In the genomic region with DNA sequence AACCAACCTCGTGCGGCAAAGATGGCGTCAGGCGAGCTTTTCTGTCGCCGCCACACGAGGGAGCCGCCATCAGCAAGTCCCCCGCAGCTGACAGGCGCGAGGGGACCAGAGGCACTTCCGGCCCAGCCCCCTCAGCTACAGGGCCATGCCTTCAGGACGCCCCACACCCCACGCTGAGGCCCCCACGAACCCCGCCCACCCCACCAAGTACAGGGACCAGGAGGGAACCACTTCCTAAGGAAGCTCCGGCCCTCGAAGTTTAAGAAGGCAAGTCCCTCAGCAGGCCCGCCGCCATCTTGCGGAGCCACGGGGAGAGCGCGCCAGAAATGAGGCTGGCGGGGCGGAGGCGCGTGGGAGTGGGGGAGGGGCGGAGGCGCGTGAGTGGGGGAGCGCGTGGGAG, we compare ENCODE assay signal across 34 cellular contexts. TPM values are rescaled to one million over a fixed set of nuclear protein-coding genes. Genes with fewer than 3 reads are reported as not detected.
"Had no signal": no experiment of that assay in that cellular context is flagged by ENCODE, and none has a peak within 500 bp of the region (broad histone marks: within the 10 kb centered on the region; RNA-seq: fewer than 3 reads in every experiment).

No MANE protein-coding gene starts in this region.

- H3K27ac Mint-ChIP-seq: activated CD4-positive, alpha-beta T cell treated with anti-CD3 and anti-CD28 coated beads, Interleukin-2, amount 10 ng/mL, durations not matched to agents 7 days and 5 days; activated CD8-positive, alpha-beta memory T cell treated with anti-CD3 and anti-CD28 coated beads, Interleukin-2, amount 10 ng/mL, durations not matched to agents 7 days and 5 days; activated CD8-positive, alpha-beta T cell treated with anti-CD3 and anti-CD28 coated beads for 36 hours; activated naive CD4-positive, alpha-beta T cell treated with anti-CD3 and anti-CD28 coated beads, Interleukin-2, amount 50 U/mL, for 72 hours; brain; immature natural killer cell; mesothelial cell of epicardium; neural progenitor cell; stimulated activated effector memory CD8-positive, alpha-beta T cell treated with anti-CD3 and anti-CD28 coated beads, Interleukin-12 subunit alpha, Interleukin-12 subunit beta, amount 100 ng/mL, for 72 hours; stimulated activated naive CD8-positive, alpha-beta T cell treated with anti-CD3 and anti-CD28 coated beads, Interleukin-15, amount 100 ng/mL, for 72 hours had no signal

- H3K9ac ChIP-seq: neural progenitor cell had no signal

- H3K4me1 ChIP-seq: prostate gland, right atrium auricular region, uterus had no signal

- H3K4me2 ChIP-seq: neural progenitor cell had no signal

- H3K27ac ChIP-seq: heart right ventricle, left ventricle myocardium inferior, neural progenitor cell, prostate gland, right atrium auricular region, suprapubic skin, transverse colon, uterus had no signal

- H3K27me3 Mint-ChIP-seq: activated CD8-positive, alpha-beta T cell treated with anti-CD3 and anti-CD28 coated beads for 36 hours had no signal

- H3K4me3 ChIP-seq: heart right ventricle, left ventricle myocardium inferior, neural progenitor cell, prostate gland, right atrium auricular region, suprapubic skin, transverse colon, uterus had no signal

- H3K4me1 Mint-ChIP-seq: mesothelial cell of epicardium; neural progenitor cell; stimulated activated effector memory CD8-positive, alpha-beta T cell treated with anti-CD3 and anti-CD28 coated beads, Interleukin-12 subunit alpha, Interleukin-12 subunit beta, amount 100 ng/mL, for 72 hours; stimulated activated naive CD8-positive, alpha-beta T cell treated with anti-CD3 and anti-CD28 coated beads, Interleukin-15, amount 100 ng/mL, for 72 hours had no signal

- ATAC-seq: activated CD8-positive, alpha-beta memory T cell treated with anti-CD3 and anti-CD28 coated beads, Interleukin-2, amount 10 ng/mL, durations not matched to agents 7 days and 5 days; activated CD8-positive, alpha-beta T cell treated with anti-CD3 and anti-CD28 coated beads for 36 hours; activated naive CD4-positive, alpha-beta T cell treated with anti-CD3 and anti-CD28 coated beads, Interleukin-2, amount 50 U/mL, for 72 hours; naive thymus-derived CD8-positive, alpha-beta T cell; stimulated activated effector memory CD8-positive, alpha-beta T cell treated with anti-CD3 and anti-CD28 coated beads, Interleukin-12 subunit alpha, Interleukin-12 subunit beta, amount 100 ng/mL, for 72 hours had no signal

- H3K27me3 ChIP-seq: heart right ventricle, neural progenitor cell, right atrium auricular region, suprapubic skin, transverse colon, uterus had no signal

- H3K9me3 ChIP-seq: left ventricle myocardium inferior, prostate gland, right atrium auricular region, suprapubic skin, transverse colon, uterus had no signal

- H3K4me3 Mint-ChIP-seq: activated CD4-positive, alpha-beta T cell treated with anti-CD3 and anti-CD28 coated beads, Interleukin-2, amount 10 ng/mL, durations not matched to agents 7 days and 5 days; activated CD8-positive, alpha-beta memory T cell treated with anti-CD3 and anti-CD28 coated beads, Interleukin-2, amount 10 ng/mL, durations not matched to agents 7 days and 5 days; activated CD8-positive, alpha-beta T cell treated with anti-CD3 and anti-CD28 coated beads for 36 hours; brain; immature natural killer cell; mesothelial cell of epicardium; naive thymus-derived CD8-positive, alpha-beta T cell; neural progenitor cell; stimulated activated effector memory CD8-positive, alpha-beta T cell treated with anti-CD3 and anti-CD28 coated beads, Interleukin-12 subunit alpha, Interleukin-12 subunit beta, amount 100 ng/mL, for 72 hours; stimulated activated naive CD8-positive, alpha-beta T cell treated with anti-CD3 and anti-CD28 coated beads, Interleukin-15, amount 100 ng/mL, for 72 hours had no signal

- DNase-seq: activated CD4-positive, alpha-beta T cell treated with anti-CD3 and anti-CD28 coated beads, Interleukin-2, amount 10 ng/mL, durations not matched to agents 7 days and 5 days; activated CD4-positive, CD25-positive, alpha-beta regulatory T cell treated with anti-CD3 and anti-CD28 coated beads, Interleukin-2, amount 50 U/mL, for 72 hours; activated CD8-positive, alpha-beta memory T cell treated with anti-CD3 and anti-CD28 coated beads, Interleukin-2, amount 10 ng/mL, durations not matched to agents 7 days and 5 days; activated CD8-positive, alpha-beta T cell treated with anti-CD3 and anti-CD28 coated beads for 36 hours; activated effector memory CD4-positive, alpha-beta T cell treated with anti-CD3 and anti-CD28 coated beads, Interleukin-2, amount 50 U/mL, for 16 hours; activated T-cell treated with anti-CD3 and anti-CD28 coated beads for 4 hours; dermis blood vessel endothelial cell; effector CD8-positive, alpha-beta T cell; erythroblast; foreskin fibroblast; heart right ventricle; immature natural killer cell; kidney glomerular epithelial cell; left ventricle myocardium inferior; naive thymus-derived CD8-positive, alpha-beta T cell; small intestine; stimulated activated CD4-positive, alpha-beta T cell treated with anti-CD3 and anti-CD28 coated beads, Interleukin-2, amount 100 ng/mL, for 24 hours; stimulated activated naive CD8-positive, alpha-beta T cell treated with anti-CD3 and anti-CD28 coated beads, Interleukin-15, amount 100 ng/mL, for 72 hours; transverse colon; uterus had no signal

- H3K36me3 Mint-ChIP-seq: activated naive CD4-positive, alpha-beta T cell treated with anti-CD3 and anti-CD28 coated beads, Interleukin-2, amount 50 U/mL, for 72 hours; brain; immature natural killer cell; mesothelial cell of epicardium; naive thymus-derived CD8-positive, alpha-beta T cell; neural progenitor cell; stimulated activated effector memory CD8-positive, alpha-beta T cell treated with anti-CD3 and anti-CD28 coated beads, Interleukin-12 subunit alpha, Interleukin-12 subunit beta, amount 100 ng/mL, for 72 hours had no signal

- H3K36me3 ChIP-seq: heart right ventricle, left ventricle myocardium inferior, neural progenitor cell, prostate gland, right atrium auricular region, suprapubic skin, transverse colon, uterus had no signal

- H3K9me3 Mint-ChIP-seq: activated CD4-positive, alpha-beta T cell treated with anti-CD3 and anti-CD28 coated beads, Interleukin-2, amount 10 ng/mL, durations not matched to agents 7 days and 5 days; activated CD8-positive, alpha-beta T cell treated with anti-CD3 and anti-CD28 coated beads for 36 hours; activated naive CD4-positive, alpha-beta T cell treated with anti-CD3 and anti-CD28 coated beads, Interleukin-2, amount 50 U/mL, for 72 hours; immature natural killer cell; mesothelial cell of epicardium; neural progenitor cell; stimulated activated effector memory CD8-positive, alpha-beta T cell treated with anti-CD3 and anti-CD28 coated beads, Interleukin-12 subunit alpha, Interleukin-12 subunit beta, amount 100 ng/mL, for 72 hours had no signal

- H2AFZ ChIP-seq: neural progenitor cell had no signal

RNA-seq across cellular contexts. Expression of a gene that starts 0.8 kb away (rescaled TPM):
- total RNA-seq: activated CD4-positive, alpha-beta T cell treated with anti-CD3 and anti-CD28 coated beads, Interleukin-2, amount 10 ng/mL, durations not matched to agents 7 days and 5 days; activated CD8-positive, alpha-beta T cell treated with anti-CD3 and anti-CD28 coated beads for 36 hours; activated naive CD4-positive, alpha-beta T cell treated with anti-CD3 and anti-CD28 coated beads, Interleukin-2, amount 50 U/mL, for 72 hours; aorta; cardiac septum; dermis blood vessel endothelial cell; fibroblast of lung; heart right ventricle; left ventricle myocardium inferior; lung microvascular endothelial cell; mesothelial cell of epicardium; naive thymus-derived CD8-positive, alpha-beta T cell; osteocyte; right atrium auricular region; transverse colon had no signal
- polyA plus RNA-seq: adipose tissue; aorta; heart right ventricle; immature natural killer cell; naive thymus-derived CD8-positive, alpha-beta T cell; small intestine had no signal
